In the genomic region with DNA sequence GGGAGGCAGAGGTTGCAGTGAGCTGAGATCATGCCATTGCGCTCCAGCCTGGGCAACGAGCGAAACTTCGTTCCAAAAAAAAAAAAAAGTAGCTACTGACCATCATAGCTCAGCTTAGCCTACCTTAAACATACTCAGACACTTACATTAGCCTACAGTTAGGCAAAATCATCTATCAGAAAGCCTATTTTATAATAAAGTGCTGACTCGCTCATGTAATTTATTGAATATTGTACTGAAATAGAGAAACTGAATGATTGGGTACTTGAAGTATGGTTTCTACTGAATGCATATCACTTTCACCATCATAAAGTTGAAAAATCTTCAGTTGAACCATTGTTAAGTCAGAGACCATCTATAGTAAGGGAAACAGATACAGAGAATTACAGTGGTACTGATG, we compare ENCODE assay signal across 1 cellular context.
TF ChIP-seq lines count a peak whose summit lies in the region.

No MANE protein-coding gene starts in this region.

TF ChIP-seq in endothelial cell of umbilical vein, 7 proteins besides CTCF, POLR2A, EP300 and RAD21:
- TF ChIP-seq GATA2 (IDR thresholded peaks at IDR 0.05; ENCODE audit: insufficient read depth, insufficient read length, low read depth, low read length) (no peak), EZH2 (IDR thresholded peaks at IDR 0.05; ENCODE audit: borderline replicate concordance, low read depth, low read length, severe bottlenecking) (no peak), FOS (IDR thresholded peaks at IDR 0.05; ENCODE audit: borderline replicate concordance, insufficient read depth, low read length) (no peak), JUN (IDR thresholded peaks at IDR 0.05; ENCODE audit: borderline replicate concordance, insufficient read depth, insufficient read length, low read depth) (no peak), POLR2AphosphoS5 (IDR thresholded peaks at IDR 0.05; ENCODE audit: insufficient read depth, low read depth, low read length) (no peak), MYC (IDR thresholded peaks at IDR 0.05; ENCODE audit: low read depth, low read length) (no peak)
- TF ChIP-seq, protein P1, sequence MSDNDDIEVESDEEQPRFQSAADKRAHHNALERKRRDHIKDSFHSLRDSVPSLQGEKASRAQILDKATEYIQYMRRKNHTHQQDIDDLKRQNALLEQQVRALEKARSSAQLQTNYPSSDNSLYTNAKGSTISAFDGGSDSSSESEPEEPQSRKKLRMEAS (IDR thresholded peaks at IDR 0.05; ENCODE audit: insufficient read depth, insufficient read length) = no peak
